ENCODE assay signal across 15 cellular contexts in the genomic region with DNA sequence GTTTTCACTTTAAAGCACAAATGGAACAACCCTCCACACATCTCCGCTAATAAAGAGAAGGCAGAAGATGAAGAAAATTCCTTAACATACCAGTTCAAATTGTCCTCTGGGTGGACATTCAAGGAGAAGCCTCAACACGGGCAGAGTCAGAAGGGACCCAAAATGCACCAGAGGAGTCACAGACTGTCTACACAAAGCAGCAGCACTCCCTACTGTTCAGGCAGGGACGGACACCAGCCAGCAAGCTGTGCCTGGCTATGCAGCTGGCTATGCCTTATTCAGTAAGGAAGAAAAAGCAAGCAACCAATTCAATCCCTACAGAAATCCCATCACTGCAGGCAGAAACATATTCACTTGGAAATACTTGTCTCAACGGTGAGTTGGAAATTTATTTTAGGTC. TPM values are rescaled to one million over a fixed set of nuclear protein-coding genes. Genes with fewer than 3 reads are reported as not detected.
DNase-seq lines count a peak whose midpoint lies in the region; ATAC-seq and TF ChIP-seq lines count a peak whose summit lies in the region.
"Had no signal": no experiment of that assay in that cellular context is flagged by ENCODE, and none has a peak within 500 bp of the region (broad histone marks: within the 10 kb centered on the region; RNA-seq: fewer than 3 reads in every experiment).

No MANE protein-coding gene starts in this region.

- intact Hi-C loops in prostate gland (cut with DNase I): no loop called here

- H3K36me3 ChIP-seq in prostate gland: no peaks in the 10 kb centered on the region

- H3K27me3 Mint-ChIP-seq in HFFc6 (ENCODE audit: insufficient read depth) (no peaks in the 10 kb centered on the region; the same call in 1 of the 2 replicates), chondrocyte (ENCODE audit: low read depth) (no peaks in the 10 kb centered on the region)
- H3K27me3 Mint-ChIP-seq in naive thymus-derived CD8-positive, alpha-beta T cell: no peaks in the 10 kb centered on the region
- H3K27me3 Mint-ChIP-seq: activated B cell treated with CpG ODN at 0.5 μM for 24 hours had no signal

- WGBS in prostate gland: 74% methylated on average over 4 of the region's 4 CpGs

- DNase-seq in AG09309 (ENCODE audit: low read depth) (no peak), HFFc6 (no peak), chondrocyte (ENCODE audit: low spot score) (no peak), medulla oblongata (ENCODE audit: extremely low spot score) (peak; percentile 88), SW 1271 (lab: John Stamatoyannopoulos, UW) (no peak), prostate gland (ENCODE audit: low spot score) (no peak)
- no peak for DNase-seq in naive thymus-derived CD8-positive, alpha-beta T cell
- DNase-seq: activated B cell treated with CpG ODN at 0.5 μM for 24 hours; activated naive CD4-positive, alpha-beta T cell treated with anti-CD3 and anti-CD28 coated beads, Interleukin-2, amount 50 U/mL, for 16 hours; foreskin fibroblast; OCI-M1; stimulated activated CD4-positive, alpha-beta T cell treated with anti-CD3 and anti-CD28 coated beads, Interleukin-2, amount 100 ng/mL, for 48 hours had no signal

- no peak overlapping the region for H3K27ac ChIP-seq in prostate gland
- H3K27ac ChIP-seq: C4-2B, thoracic aorta had no signal

- no peak for ATAC-seq in naive thymus-derived CD8-positive, alpha-beta T cell
- ATAC-seq in GM19455 (IDR thresholded peaks at IDR 0.05; ENCODE audit: unreplicated experiment): no peak

- POLR2A ChIA-PET in naive thymus-derived CD8-positive, alpha-beta T cell (lab: Charles Lee): no interaction called here

- TF ChIP-seq POLR2A in prostate gland (IDR thresholded peaks at IDR 0.05): no peak

- no peaks in the 10 kb centered on the region for H3K4me1 ChIP-seq in prostate gland (replicated peaks)

- H3K9me3 ChIP-seq in prostate gland: no peaks in the 10 kb centered on the region
- H3K9me3 ChIP-seq: thoracic aorta had no signal

- no peaks in the 10 kb centered on the region for H3K27me3 ChIP-seq in prostate gland (replicated peaks; ENCODE audit: insufficient read depth)

- H3K4me3 Mint-ChIP-seq in HFFc6 (peak overlapping the region; percentile 76; the same call in 1 of the 2 replicates), chondrocyte (ENCODE audit: unreplicated experiment) (no peak overlapping the region)
- peak overlapping the region in 1 of 10 donors; percentile 26 for H3K4me3 Mint-ChIP-seq in naive thymus-derived CD8-positive, alpha-beta T cell
- H3K4me3 Mint-ChIP-seq: activated B cell treated with CpG ODN at 0.5 μM for 24 hours had no signal

- H3K9me3 Mint-ChIP-seq in HFFc6 (no peaks in the 10 kb centered on the region), chondrocyte (ENCODE audit: low read depth) (no peaks in the 10 kb centered on the region)
- H3K9me3 Mint-ChIP-seq in naive thymus-derived CD8-positive, alpha-beta T cell: no peaks in the 10 kb centered on the region
- H3K9me3 Mint-ChIP-seq: activated B cell treated with CpG ODN at 0.5 μM for 24 hours had no signal

- H3K27ac Mint-ChIP-seq in HFFc6 (peak overlapping the region; percentile 82), chondrocyte (ENCODE audit: unreplicated experiment) (no peak overlapping the region)
- peak overlapping the region in 3 of 10 donors; percentile 32 to 79 (median 38) for H3K27ac Mint-ChIP-seq in naive thymus-derived CD8-positive, alpha-beta T cell
- H3K27ac Mint-ChIP-seq: activated B cell treated with CpG ODN at 0.5 μM for 24 hours had no signal

- H3K4me3 ChIP-seq in AG09309 (ENCODE audit: control insufficient read depth, low read depth, low read length): no peak overlapping the region
- H3K4me3 ChIP-seq in prostate gland: no peak overlapping the region
- H3K4me3 ChIP-seq: thoracic aorta had no signal

- TF ChIP-seq CTCF in AG09309 (IDR thresholded peaks at IDR 0.05; ENCODE audit: control insufficient read depth, insufficient read depth, low read depth, low read length, missing control alignments): peak; percentile 17
- peak; percentile 38 for TF ChIP-seq CTCF in HFFc6 (IDR thresholded peaks at IDR 0.05)
- peak; percentile 22 for TF ChIP-seq CTCF in chondrocyte (IDR thresholded peaks at IDR 0.05)
- TF ChIP-seq CTCF in prostate gland (IDR thresholded peaks at IDR 0.05): peak in 1 of 4 experiments; percentile 15

- H3K4me1 Mint-ChIP-seq in HFFc6 (ENCODE audit: low read depth) (peaks cover 72% of the 10 kb centered on the region), chondrocyte (ENCODE audit: low read depth) (peaks cover 54% of the 10 kb centered on the region)
- H3K4me1 Mint-ChIP-seq in naive thymus-derived CD8-positive, alpha-beta T cell: peaks cover 28 to 70% (median 66%) of the 10 kb centered on the region in 4 donors

- H3K36me3 Mint-ChIP-seq in HFFc6 (ENCODE audit: low read depth): peaks cover 28% of the 10 kb centered on the region
- no peaks in the 10 kb centered on the region for H3K36me3 Mint-ChIP-seq in chondrocyte (ENCODE audit: low read depth)
- H3K36me3 Mint-ChIP-seq in naive thymus-derived CD8-positive, alpha-beta T cell: peaks cover 0 to 20% (median 0%) of the 10 kb centered on the region in 3 donors

RNA-seq across cellular contexts. Expression of a gene that starts 8.1 kb away (rescaled TPM):
- 100 to 1,000 TPM in 3 of 6 experiments, 10 to 100 TPM in 3; 85.0 to 115 (median 100) TPM for total RNA-seq in HFFc6 (2021; fragmentation: NEBNext Ultra II Directional; extraction: Animal tissue kit (Norgen Biotek cat#: 25700))
- 51.1 to 61.0 TPM (median 51.2 TPM) in 3 replicates for total RNA-seq in chondrocyte
- 100 to 1,000 TPM; 118 to 129 TPM for total RNA-seq in naive thymus-derived CD8-positive, alpha-beta T cell
- polyA plus RNA-seq in naive thymus-derived CD8-positive, alpha-beta T cell: 10 to 100 TPM; 63.6 to 70.1 (median 66.2) TPM
- total RNA-seq in prostate gland: 10 to 100 TPM; 57.8 to 60.4 TPM

RNA-seq across cellular contexts. Expression of a gene that starts 10.7 kb away (rescaled TPM):
- total RNA-seq in HFFc6 (2021; fragmentation: NEBNext Ultra II Directional; extraction: Animal tissue kit (Norgen Biotek cat#: 25700)): 10 to 100 TPM; 37.1 to 43.9 (median 40.3) TPM
- total RNA-seq in chondrocyte (54.7 to 57.0 TPM (median 56.9 TPM) in 3 replicates), prostate gland (10 to 100 TPM; 38.8 to 98.8 TPM)
- 10 to 100 TPM; 19.1 to 19.2 TPM for total RNA-seq in naive thymus-derived CD8-positive, alpha-beta T cell
- polyA plus RNA-seq in naive thymus-derived CD8-positive, alpha-beta T cell: 10 to 100 TPM; 20.5 to 30.2 (median 21.9) TPM

RNA-seq across cellular contexts. Expression of a gene that starts 41.2 kb away (rescaled TPM):
- under 1 TPM in 4 of 6 experiments, not detected in 2; 0.07 to 0.10 (median 0.08) TPM for total RNA-seq in HFFc6 (2021; fragmentation: NEBNext Ultra II Directional; extraction: Animal tissue kit (Norgen Biotek cat#: 25700))
- 0.24 to 0.77 TPM (median 0.62 TPM) in 3 replicates for total RNA-seq in chondrocyte
- total RNA-seq in naive thymus-derived CD8-positive, alpha-beta T cell: under 1 TPM; 0.52 to 0.94 TPM
- under 1 TPM; 0.09 to 0.33 (median 0.13) TPM for polyA plus RNA-seq in naive thymus-derived CD8-positive, alpha-beta T cell
- 1 to 10 TPM; 4.2 to 4.8 TPM for total RNA-seq in prostate gland

RNA-seq across cellular contexts. Expression of a gene that starts 42.6 kb away (rescaled TPM):
- total RNA-seq in HFFc6 (2021; fragmentation: NEBNext Ultra II Directional; extraction: Animal tissue kit (Norgen Biotek cat#: 25700)): 100 to 1,000 TPM; 105 to 118 (median 111) TPM
- total RNA-seq in chondrocyte (78.3 to 86.0 TPM (median 79.4 TPM) in 3 replicates), prostate gland (100 to 1,000 TPM in 1 of 2 donors, 10 to 100 TPM in 1; 85.8 to 117 TPM)
- 10 to 100 TPM; 30.6 to 34.1 TPM for total RNA-seq in naive thymus-derived CD8-positive, alpha-beta T cell
- 10 to 100 TPM; 27.0 to 33.6 (median 27.5) TPM for polyA plus RNA-seq in naive thymus-derived CD8-positive, alpha-beta T cell
